In the genomic region with DNA sequence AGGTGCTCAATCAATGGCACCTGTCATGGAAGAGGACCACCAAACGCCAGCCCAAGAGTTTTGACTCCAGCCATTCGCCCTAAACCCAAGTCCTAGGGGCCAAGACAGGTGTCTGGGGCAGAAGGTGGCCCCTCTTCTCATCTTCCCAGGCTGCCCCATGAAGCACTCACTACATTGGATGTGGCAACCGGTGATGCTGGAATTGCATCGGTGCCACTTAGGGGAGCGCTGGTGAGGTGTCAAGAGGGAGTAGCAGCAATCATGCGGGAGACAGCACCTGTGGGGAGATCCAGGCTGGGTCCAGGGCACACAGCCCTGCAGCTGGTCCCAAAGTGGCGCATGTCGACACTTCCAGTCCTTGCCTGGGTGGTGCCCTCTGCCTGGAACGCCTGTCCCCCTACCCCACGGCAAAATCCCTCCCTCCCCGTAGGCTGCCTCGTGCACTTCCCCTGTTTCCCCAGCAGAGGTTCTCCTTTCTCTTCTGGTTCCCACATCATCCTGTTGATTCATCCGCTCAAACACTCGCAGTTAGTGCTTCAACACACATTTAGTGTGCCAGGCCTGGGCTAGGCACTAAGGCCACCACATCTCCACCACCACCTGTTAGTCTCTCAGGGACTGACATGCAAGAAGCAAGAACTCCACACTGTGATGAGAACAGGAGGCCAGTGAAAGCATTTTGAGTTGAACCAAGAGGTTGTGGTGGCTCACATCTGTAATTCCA, we compare ENCODE assay signal across 1 cellular context.
TF ChIP-seq lines count a peak whose summit lies in the region.

No MANE protein-coding gene starts in this region.

TF ChIP-seq in K562, 482 proteins besides CTCF, POLR2A, EP300 and RAD21:
- TF ChIP-seq MAZ (CRISPR knock-in tag; conservative IDR thresholded peaks at IDR 0.05 in 1 of 2, IDR thresholded peaks at IDR 0.05 in 1 of 2), result 0 out of 4 replicates have a peak, but pooled peaks of 1 of the 2 experiments have one; percentile 24
- TF ChIP-seq FOXP1 (CRISPR knock-in tag; IDR thresholded peaks at IDR 0.05), result no peak
- peak; percentile 65 for TF ChIP-seq CC2D1A (IDR thresholded peaks at IDR 0.05)
- TF ChIP-seq, protein P1, sequence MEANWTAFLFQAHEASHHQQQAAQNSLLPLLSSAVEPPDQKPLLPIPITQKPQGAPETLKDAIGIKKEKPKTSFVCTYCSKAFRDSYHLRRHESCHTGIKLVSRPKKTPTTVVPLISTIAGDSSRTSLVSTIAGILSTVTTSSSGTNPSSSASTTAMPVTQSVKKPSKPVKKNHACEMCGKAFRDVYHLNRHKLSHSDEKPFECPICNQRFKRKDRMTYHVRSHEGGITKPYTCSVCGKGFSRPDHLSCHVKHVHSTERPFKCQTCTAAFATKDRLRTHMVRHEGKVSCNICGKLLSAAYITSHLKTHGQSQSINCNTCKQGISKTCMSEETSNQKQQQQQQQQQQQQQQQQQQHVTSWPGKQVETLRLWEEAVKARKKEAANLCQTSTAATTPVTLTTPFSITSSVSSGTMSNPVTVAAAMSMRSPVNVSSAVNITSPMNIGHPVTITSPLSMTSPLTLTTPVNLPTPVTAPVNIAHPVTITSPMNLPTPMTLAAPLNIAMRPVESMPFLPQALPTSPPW (CRISPR knock-in tag; IDR thresholded peaks at IDR 0.05), result peak; percentile 48; the same call in 1 of the 2 replicates
- no peak for TF ChIP-seq ZBTB7A (IDR thresholded peaks at IDR 0.05; ENCODE audit: borderline replicate concordance, control insufficient read depth, low read depth, low read length)
- TF ChIP-seq, protein P2, sequence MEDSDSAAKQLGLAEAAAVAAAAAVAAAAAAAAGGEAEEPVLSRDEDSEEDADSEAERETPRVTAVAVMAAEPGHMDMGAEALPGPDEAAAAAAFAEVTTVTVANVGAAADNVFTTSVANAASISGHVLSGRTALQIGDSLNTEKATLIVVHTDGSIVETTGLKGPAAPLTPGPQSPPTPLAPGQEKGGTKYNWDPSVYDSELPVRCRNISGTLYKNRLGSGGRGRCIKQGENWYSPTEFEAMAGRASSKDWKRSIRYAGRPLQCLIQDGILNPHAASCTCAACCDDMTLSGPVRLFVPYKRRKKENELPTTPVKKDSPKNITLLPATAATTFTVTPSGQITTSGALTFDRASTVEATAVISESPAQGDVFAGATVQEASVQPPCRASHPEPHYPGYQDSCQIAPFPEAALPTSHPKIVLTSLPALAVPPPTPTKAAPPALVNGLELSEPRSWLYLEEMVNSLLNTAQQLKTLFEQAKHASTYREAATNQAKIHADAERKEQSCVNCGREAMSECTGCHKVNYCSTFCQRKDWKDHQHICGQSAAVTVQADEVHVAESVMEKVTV (CRISPR knock-in tag; IDR thresholded peaks at IDR 0.05), result peak; percentile 82
- peak; percentile 17; the same call in 1 of the 2 replicates for TF ChIP-seq ARID2 (IDR thresholded peaks at IDR 0.05)
- peak; percentile 64; the same call in 1 of the 2 replicates for TF ChIP-seq STAG1 (CRISPR knock-in tag; IDR thresholded peaks at IDR 0.05; ENCODE audit: borderline replicate concordance)
- peak; percentile 83 for TF ChIP-seq SMC3 (conservative IDR thresholded peaks at IDR 0.05; ENCODE audit: insufficient read depth, low read depth, low read length)
